Comparison of ENCODE assay signal across 24 cellular contexts in genomic region chr13:27026396-27026795, GRCh38.
DNase-seq lines count a peak whose midpoint lies in the region; ATAC-seq and TF ChIP-seq lines count a peak whose summit lies in the region.
"Had no signal": no experiment of that assay in that cellular context is flagged by ENCODE, and none has a peak within 500 bp of the region (broad histone marks: within the 10 kb centered on the region; RNA-seq: fewer than 3 reads in every experiment).

No MANE protein-coding gene starts in this region.

- H3K9ac ChIP-seq in BLaER1 treated with 17β-estradiol and CSF1 and Interleukin-3, amounts not matched to agents 10 nM and 100 nM, result peak overlapping the region in 1 of 11 experiments; percentile 19; a peak in 1 of 22 replicates
- H3K9ac ChIP-seq in neuronal stem cell (ENCODE audit: low read depth, low read length, poor library complexity), result no peak overlapping the region
- H3K9ac ChIP-seq: KMS-11 had no signal

- peak; percentile 28 for DNase-seq in NK-92 treated with Interleukin-12 subunit alpha and Interleukin-12 subunit beta, amount 100 ng/mL, for 24 hours (lab: John Stamatoyannopoulos, UW)
- no peak for DNase-seq in NK-92 (lab: John Stamatoyannopoulos, UW; ENCODE audit: unreplicated experiment)
- no peak for DNase-seq in Panc1 (ENCODE audit: low read depth, low spot score)
- no peak for DNase-seq in memory B cell (ENCODE audit: low spot score in 2 of 2)
- no peak for DNase-seq in neuronal stem cell (ENCODE audit: low spot score)
- no peak for DNase-seq in T-helper 2 cell treated with Interferon-gamma antibody and Interleukin-4, amounts not matched to agents 5 μg/mL and 100 μg/mL, for 36 hours (ENCODE audit: low spot score)
- DNase-seq: ACHN; Calu3; CD8-positive, alpha-beta memory T cell; DMS153; IMR-90; NCI-H1417 treated with DMSO at 0.1 percent for 48 hours; NCI-H187; NCI-H446; NCI-H526; PC-9; SHP77 treated with DMSO at 0.1 percent for 48 hours had no signal

- no peak overlapping the region for H3K4ac ChIP-seq in neuronal stem cell (ENCODE audit: low read length)

- H3K27ac Mint-ChIP-seq in memory B cell, result peak overlapping the region; percentile 5
- no peak overlapping the region for H3K27ac Mint-ChIP-seq in T-helper 2 cell treated with Interferon-gamma antibody and Interleukin-4, amounts not matched to agents 5 μg/mL and 100 μg/mL, for 36 hours

- H2BK15ac ChIP-seq in neuronal stem cell (ENCODE audit: low read length), result no peak overlapping the region

- H3K14ac ChIP-seq in neuronal stem cell (ENCODE audit: low read length), result no peak overlapping the region

- H3K4me2 ChIP-seq in BLaER1 treated with 17β-estradiol and CSF1 and Interleukin-3, amounts not matched to agents 10 nM and 100 nM, result peak overlapping the region in 10 of 11 experiments; percentile 25 to 57 (median 44); a peak in 20 of 22 replicates
- no peak overlapping the region for H3K4me2 ChIP-seq in neuronal stem cell (ENCODE audit: insufficient read depth, low read length, poor library complexity, severe bottlenecking)
- H3K4me2 ChIP-seq: KMS-11, PC-9 had no signal

- ATAC-seq in Panc1 (no peak), memory B cell (ENCODE audit: low read depth) (no peak), GM21381 (IDR thresholded peaks at IDR 0.05; ENCODE audit: unreplicated experiment) (no peak)
- ATAC-seq: SK-N-SH treated with all-trans-retinoic acid at 6 μM for 48 hours had no signal

- POLR2A ChIA-PET in Panc1 (lab: Charles Lee), result no interaction called here

- no peak overlapping the region for H3K23ac ChIP-seq in neuronal stem cell (ENCODE audit: low read depth, low read length, poor library complexity)

- H3K18ac ChIP-seq in neuronal stem cell (ENCODE audit: low read length), result no peak overlapping the region

- peaks cover 0 to 14% (median 10%) of the 10 kb centered on the region in 10 experiments; a peak in 14 of 20 replicates for H3K4me1 ChIP-seq in BLaER1 treated with 17β-estradiol and CSF1 and Interleukin-3, amounts not matched to agents 10 nM and 100 nM
- peaks cover 47% of the 10 kb centered on the region for H3K4me1 ChIP-seq in Panc1 (ENCODE audit: control insufficient read depth, insufficient read depth, low read length)
- peaks cover 1 to 6% of the 10 kb centered on the region in 2 donors for H3K4me1 ChIP-seq in neuronal stem cell (ENCODE audit: control insufficient read depth in 2 of 2, insufficient read depth in 1 of 2, low read depth in 1 of 2, low read length in 2 of 2)

- H3K9me3 Mint-ChIP-seq in memory B cell, result no peaks in the 10 kb centered on the region
- H3K9me3 Mint-ChIP-seq in T-helper 2 cell treated with Interferon-gamma antibody and Interleukin-4, amounts not matched to agents 5 μg/mL and 100 μg/mL, for 36 hours, result no peaks in the 10 kb centered on the region
- H3K9me3 Mint-ChIP-seq: CD8-positive, alpha-beta memory T cell had no signal

- H3K79me1 ChIP-seq in neuronal stem cell (ENCODE audit: low read depth, low read length), result no peaks in the 10 kb centered on the region

- H2AK5ac ChIP-seq in neuronal stem cell (ENCODE audit: low read depth, low read length), result no peak overlapping the region

- peaks cover 2% of the 10 kb centered on the region for H3K36me3 Mint-ChIP-seq in memory B cell
- no peaks in the 10 kb centered on the region for H3K36me3 Mint-ChIP-seq in T-helper 2 cell treated with Interferon-gamma antibody and Interleukin-4, amounts not matched to agents 5 μg/mL and 100 μg/mL, for 36 hours (ENCODE audit: low read depth)
- H3K36me3 Mint-ChIP-seq: CD8-positive, alpha-beta memory T cell had no signal

- H3K4me1 Mint-ChIP-seq in memory B cell, result peaks cover 19% of the 10 kb centered on the region
- H3K4me1 Mint-ChIP-seq in T-helper 2 cell treated with Interferon-gamma antibody and Interleukin-4, amounts not matched to agents 5 μg/mL and 100 μg/mL, for 36 hours (ENCODE audit: low read depth), result peaks cover 6% of the 10 kb centered on the region

- H3K27me3 ChIP-seq in BLaER1 treated with 17β-estradiol and CSF1 and Interleukin-3, amounts not matched to agents 10 nM and 100 nM, result no peaks in the 10 kb centered on the region
- H3K27me3 ChIP-seq in Panc1 (ENCODE audit: control insufficient read depth, insufficient read depth, low read length) (no peaks in the 10 kb centered on the region), neuronal stem cell (ENCODE audit: control insufficient read depth in 3 of 3, insufficient read depth in 3 of 3, low read depth in 1 of 3, low read length in 3 of 3) (peaks cover 0 to 14% (median 0%) of the 10 kb centered on the region in 3 experiments)

- TF ChIP-seq CTCF in Panc1 (IDR thresholded peaks at IDR 0.05), result no peak

- H3K36me3 ChIP-seq in BLaER1 treated with 17β-estradiol and CSF1 and Interleukin-3, amounts not matched to agents 10 nM and 100 nM, result no peaks in the 10 kb centered on the region
- H3K36me3 ChIP-seq in Panc1 (ENCODE audit: control insufficient read depth, insufficient read depth, low read length) (no peaks in the 10 kb centered on the region), neuronal stem cell (replicated peaks in 1 of 2; ENCODE audit: control insufficient read depth in 2 of 2, insufficient read depth in 2 of 2, low read length in 2 of 2) (no peaks in the 10 kb centered on the region)

- H3K4me3 Mint-ChIP-seq in memory B cell, result no peak overlapping the region
- H3K4me3 Mint-ChIP-seq in T-helper 2 cell treated with Interferon-gamma antibody and Interleukin-4, amounts not matched to agents 5 μg/mL and 100 μg/mL, for 36 hours, result no peak overlapping the region

- in situ Hi-C loops in Panc1 (cut with HindIII; ENCODE audit: low pct_unique_long_range_greater_than_20kb, low sequenced_read_pairs), result no loop called here

- H4K8ac ChIP-seq in neuronal stem cell (ENCODE audit: low read depth, low read length), result no peak overlapping the region

- H3K27ac ChIP-seq in BLaER1 treated with 17β-estradiol and CSF1 and Interleukin-3, amounts not matched to agents 10 nM and 100 nM, result no peak overlapping the region
- H3K27ac ChIP-seq in Panc1 (ENCODE audit: low read length) (peak overlapping the region; percentile 91), neuronal stem cell (replicated peaks; ENCODE audit: low read length) (no peak overlapping the region)
- H3K27ac ChIP-seq: 22Rv1, C4-2B, KMS-11, PC-9, RWPE1 had no signal

- H3K27me3 Mint-ChIP-seq in memory B cell, result peaks cover 3% of the 10 kb centered on the region
- peaks cover 24% of the 10 kb centered on the region for H3K27me3 Mint-ChIP-seq in T-helper 2 cell treated with Interferon-gamma antibody and Interleukin-4, amounts not matched to agents 5 μg/mL and 100 μg/mL, for 36 hours (ENCODE audit: low read depth)

- H4K20me1 ChIP-seq in BLaER1 treated with 17β-estradiol and CSF1 and Interleukin-3, amounts not matched to agents 10 nM and 100 nM, result no peaks in the 10 kb centered on the region

- BruUV-seq in Panc1 (replicated peaks; lab: Mats Ljungman, UMichigan), result no TSS peak

- H4K91ac ChIP-seq in neuronal stem cell (ENCODE audit: low read depth, low read length, poor library complexity), result no peak overlapping the region

- no peak overlapping the region for H2AFZ ChIP-seq in neuronal stem cell (ENCODE audit: low read length)
- H2AFZ ChIP-seq: PC-9 had no signal

- H3K4me3 ChIP-seq in BLaER1 treated with 17β-estradiol and CSF1 and Interleukin-3, amounts not matched to agents 10 nM and 100 nM, result no peak overlapping the region
- no peak overlapping the region for H3K4me3 ChIP-seq in Panc1 (ENCODE audit: low read depth in 2 of 2, low read length in 2 of 2)
- H3K4me3 ChIP-seq in neuronal stem cell (ENCODE audit: low read length in 2 of 2), result no peak overlapping the region
- H3K4me3 ChIP-seq: PC-9 had no signal

- H2BK12ac ChIP-seq in neuronal stem cell (ENCODE audit: low read length), result no peak overlapping the region

- WGBS in neuronal stem cell (ENCODE audit: extremely low coverage in 2 of 2, insufficient read length in 2 of 2, insufficient replicate concordance in 1 of 2), 2 donors, result no CpG with 5 or more reads among the region's 6 CpGs

- no peaks in the 10 kb centered on the region for H3K9me3 ChIP-seq in BLaER1 treated with 17β-estradiol and CSF1 and Interleukin-3, amounts not matched to agents 10 nM and 100 nM (replicated peaks in 1 of 11)
- 0 out of 2 replicates have a peak, but pooled peaks cover under 1% of the 10 kb centered on the region for H3K9me3 ChIP-seq in Panc1 (ENCODE audit: control insufficient read depth, insufficient read depth, low read depth, low read length)
- no peaks in the 10 kb centered on the region for H3K9me3 ChIP-seq in neuronal stem cell (replicated peaks in 1 of 2; ENCODE audit: control insufficient read depth in 2 of 2, insufficient read depth in 1 of 2, low read depth in 1 of 2, low read length in 2 of 2)

- no peak overlapping the region for H2BK120ac ChIP-seq in neuronal stem cell (ENCODE audit: low read depth, low read length)

- CTCF ChIA-PET in Panc1 (lab: Charles Lee), result no interaction called here

- intact Hi-C loops in Panc1 (cut with micrococcal nuclease; ENCODE audit: unreplicated experiment), result no loop called here

- no peak overlapping the region for H2BK5ac ChIP-seq in neuronal stem cell (ENCODE audit: low read length)
